In genomic region chr2:55391155-55391554, GRCh38 we compare ENCODE assay signal across 1 cellular context.
TF ChIP-seq lines count a peak whose summit lies in the region.

No MANE protein-coding gene starts in this region.

TF ChIP-seq in K562, 482 proteins besides CTCF, POLR2A, EP300 and RAD21 (continued from another document):
- TF ChIP-seq, protein P1, sequence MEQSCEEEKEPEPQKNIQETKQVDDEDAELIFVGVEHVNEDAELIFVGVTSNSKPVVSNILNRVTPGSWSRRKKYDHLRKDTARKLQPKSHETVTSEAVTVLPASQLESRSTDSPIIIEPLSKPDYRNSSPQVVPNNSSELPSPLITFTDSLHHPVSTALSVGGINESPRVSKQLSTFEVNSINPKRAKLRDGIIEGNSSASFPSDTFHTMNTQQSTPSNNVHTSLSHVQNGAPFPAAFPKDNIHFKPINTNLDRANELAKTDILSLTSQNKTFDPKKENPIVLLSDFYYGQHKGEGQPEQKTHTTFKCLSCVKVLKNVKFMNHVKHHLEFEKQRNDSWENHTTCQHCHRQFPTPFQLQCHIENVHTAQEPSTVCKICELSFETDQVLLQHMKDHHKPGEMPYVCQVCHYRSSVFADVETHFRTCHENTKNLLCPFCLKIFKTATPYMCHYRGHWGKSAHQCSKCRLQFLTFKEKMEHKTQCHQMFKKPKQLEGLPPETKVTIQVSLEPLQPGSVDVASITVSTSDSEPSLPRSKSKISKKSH (CRISPR knock-in tag; IDR thresholded peaks at IDR 0.05), result no peak
- peak; percentile 15 to 53; a peak in 2 of 4 replicates for TF ChIP-seq FOXK2 (conservative IDR thresholded peaks at IDR 0.05 in 1 of 2, IDR thresholded peaks at IDR 0.05 in 1 of 2; ENCODE audit: low read depth in 2 of 2)
- no peak for TF ChIP-seq DACH1 (IDR thresholded peaks at IDR 0.05; ENCODE audit: partially characterized antibody)
- TF ChIP-seq HDAC3 (IDR thresholded peaks at IDR 0.05; ENCODE audit: borderline replicate concordance, partially characterized antibody), result peak; percentile 43
- TF ChIP-seq ZNF280A (IDR thresholded peaks at IDR 0.05; ENCODE audit: low read depth, partially characterized antibody), result peak; percentile 31
- peak; percentile 48 to 59; a peak in 2 of 4 replicates for TF ChIP-seq TRIM24 (IDR thresholded peaks at IDR 0.05)
- peak; percentile 78; the same call in 1 of the 2 replicates for TF ChIP-seq THRAP3 (IDR thresholded peaks at IDR 0.05; ENCODE audit: borderline replicate concordance)
- TF ChIP-seq ZNF318 (IDR thresholded peaks at IDR 0.05; ENCODE audit: borderline replicate concordance in 1 of 2, low read depth in 1 of 2), result 0 out of 4 replicates have a peak, but pooled peaks have one; percentile 16 to 83
- no peak for TF ChIP-seq CC2D1A (IDR thresholded peaks at IDR 0.05)
- TF ChIP-seq LEF1 (IDR thresholded peaks at IDR 0.05), result peak; percentile 54; the same call in 1 of the 2 replicates
- TF ChIP-seq, protein P2, sequence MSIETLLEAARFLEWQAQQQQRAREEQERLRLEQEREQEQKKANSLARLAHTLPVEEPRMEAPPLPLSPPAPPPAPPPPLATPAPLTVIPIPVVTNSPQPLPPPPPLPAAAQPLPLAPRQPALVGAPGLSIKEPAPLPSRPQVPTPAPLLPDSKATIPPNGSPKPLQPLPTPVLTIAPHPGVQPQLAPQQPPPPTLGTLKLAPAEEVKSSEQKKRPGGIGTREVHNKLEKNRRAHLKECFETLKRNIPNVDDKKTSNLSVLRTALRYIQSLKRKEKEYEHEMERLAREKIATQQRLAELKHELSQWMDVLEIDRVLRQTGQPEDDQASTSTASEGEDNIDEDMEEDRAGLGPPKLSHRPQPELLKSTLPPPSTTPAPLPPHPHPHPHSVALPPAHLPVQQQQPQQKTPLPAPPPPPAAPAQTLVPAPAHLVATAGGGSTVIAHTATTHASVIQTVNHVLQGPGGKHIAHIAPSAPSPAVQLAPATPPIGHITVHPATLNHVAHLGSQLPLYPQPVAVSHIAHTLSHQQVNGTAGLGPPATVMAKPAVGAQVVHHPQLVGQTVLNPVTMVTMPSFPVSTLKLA (conservative IDR thresholded peaks at IDR 0.05), result 0 out of 4 replicates have a peak, but pooled peaks of 1 of the 2 experiments have one; percentile 34
- TF ChIP-seq EZH2 (IDR thresholded peaks at IDR 0.05; ENCODE audit: borderline replicate concordance, low read depth, low read length), result no peak
- no peak for TF ChIP-seq ZBTB1 (CRISPR knock-in tag; IDR thresholded peaks at IDR 0.05; ENCODE audit: borderline replicate concordance, low read depth)
- no peak for TF ChIP-seq PRPF4 (IDR thresholded peaks at IDR 0.05; ENCODE audit: insufficient read depth, low read depth, low read length, poor library complexity, severe bottlenecking)
- TF ChIP-seq, protein P3, sequence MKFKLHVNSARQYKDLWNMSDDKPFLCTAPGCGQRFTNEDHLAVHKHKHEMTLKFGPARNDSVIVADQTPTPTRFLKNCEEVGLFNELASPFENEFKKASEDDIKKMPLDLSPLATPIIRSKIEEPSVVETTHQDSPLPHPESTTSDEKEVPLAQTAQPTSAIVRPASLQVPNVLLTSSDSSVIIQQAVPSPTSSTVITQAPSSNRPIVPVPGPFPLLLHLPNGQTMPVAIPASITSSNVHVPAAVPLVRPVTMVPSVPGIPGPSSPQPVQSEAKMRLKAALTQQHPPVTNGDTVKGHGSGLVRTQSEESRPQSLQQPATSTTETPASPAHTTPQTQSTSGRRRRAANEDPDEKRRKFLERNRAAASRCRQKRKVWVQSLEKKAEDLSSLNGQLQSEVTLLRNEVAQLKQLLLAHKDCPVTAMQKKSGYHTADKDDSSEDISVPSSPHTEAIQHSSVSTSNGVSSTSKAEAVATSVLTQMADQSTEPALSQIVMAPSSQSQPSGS (CRISPR knock-in tag; IDR thresholded peaks at IDR 0.05), result no peak
- 0 out of 2 replicates have a peak, but pooled peaks have one; percentile 9 for TF ChIP-seq ATF7 (IDR thresholded peaks at IDR 0.05)
- TF ChIP-seq SMARCE1 (IDR thresholded peaks at IDR 0.05), result 0 out of 2 replicates have a peak, but pooled peaks have one; percentile 20
- TF ChIP-seq MEIS2 (IDR thresholded peaks at IDR 0.05; ENCODE audit: partially characterized antibody), result peak; percentile 75
- TF ChIP-seq NCOR1 (IDR thresholded peaks at IDR 0.05), result peak; percentile 9; the same call in 1 of the 2 replicates
- peak; percentile 43; the same call in 1 of the 2 replicates for TF ChIP-seq ESRRA (IDR thresholded peaks at IDR 0.05; ENCODE audit: borderline replicate concordance, low read depth)
- TF ChIP-seq ZNF655 (CRISPR knock-in tag; IDR thresholded peaks at IDR 0.05), result no peak
- peak; percentile 38 for TF ChIP-seq EP400 (IDR thresholded peaks at IDR 0.05)
- TF ChIP-seq CBFA2T3 (IDR thresholded peaks at IDR 0.05), result peak; percentile 63
- 0 out of 2 replicates have a peak, but pooled peaks have one; percentile 5 for TF ChIP-seq USF2 (CRISPR knock-in tag; IDR thresholded peaks at IDR 0.05)
- peak; percentile 25; the same call in 1 of the 2 replicates for TF ChIP-seq NBN (IDR thresholded peaks at IDR 0.05; ENCODE audit: low read depth)
